ENCODE assay signal across 8 cellular contexts in the genomic region with DNA sequence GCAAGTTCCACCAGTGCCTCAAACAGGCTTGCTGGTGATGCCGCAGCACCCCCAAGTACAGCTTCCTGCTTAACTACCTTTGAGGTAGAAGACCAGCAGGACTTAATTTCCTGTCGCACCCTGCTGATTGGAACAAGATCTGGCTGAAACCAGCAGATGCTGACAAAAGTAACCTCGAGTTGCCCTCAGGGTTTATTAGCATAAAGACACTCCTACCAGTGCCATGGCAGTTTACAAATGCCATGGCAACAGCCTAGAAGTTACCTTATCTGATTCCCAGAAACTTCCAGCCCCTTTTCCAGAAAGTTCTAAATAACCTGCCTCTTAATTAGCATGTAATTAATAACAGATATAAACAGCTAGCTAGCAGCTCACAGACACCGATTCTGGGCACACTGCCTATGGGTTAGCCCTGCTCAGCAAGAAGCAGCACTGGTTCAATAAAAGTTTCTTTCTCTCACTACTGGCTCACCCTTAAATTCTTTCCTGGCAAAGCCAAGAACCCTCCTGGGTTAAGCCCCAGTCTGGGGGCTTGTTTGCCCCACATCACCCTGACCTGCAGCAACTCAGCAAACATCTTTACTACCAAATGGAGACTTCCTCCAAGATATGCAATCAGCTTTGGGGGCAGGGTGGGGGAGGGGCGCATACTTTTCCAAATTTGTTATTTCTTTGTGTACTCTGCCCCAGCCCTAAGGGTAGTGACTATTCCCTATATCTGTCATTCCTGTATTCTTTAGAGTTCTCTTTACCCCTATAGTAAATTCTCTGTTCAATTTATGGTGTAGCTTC. TPM values are rescaled to one million over a fixed set of nuclear protein-coding genes. Genes with fewer than 3 reads are reported as not detected.
DNase-seq lines count a peak whose midpoint lies in the region; ATAC-seq and TF ChIP-seq lines count a peak whose summit lies in the region.

No MANE protein-coding gene starts in this region.

- ATAC-seq in GM21381 (IDR thresholded peaks at IDR 0.05; ENCODE audit: unreplicated experiment) = no peak

- H4K20me1 ChIP-seq in smooth muscle cell (ENCODE audit: low read depth) = peaks cover 89% of the 10 kb centered on the region

- no peaks in the 10 kb centered on the region for H3K4me1 ChIP-seq in smooth muscle cell (ENCODE audit: low read depth)

- no peak overlapping the region for H3K9ac ChIP-seq in smooth muscle cell (ENCODE audit: low read depth)

- H3K9me3 ChIP-seq in smooth muscle cell (replicated peaks; ENCODE audit: low read depth) = no peaks in the 10 kb centered on the region

- H3K4me3 ChIP-seq in smooth muscle cell = no peak overlapping the region

- TF ChIP-seq CTCF in smooth muscle cell (IDR thresholded peaks at IDR 0.05; ENCODE audit: borderline replicate concordance, insufficient read depth, poor library complexity, severe bottlenecking) = no peak

- H3K4me2 ChIP-seq in smooth muscle cell = no peak overlapping the region

- no peak overlapping the region for H2AFZ ChIP-seq in smooth muscle cell (ENCODE audit: low read depth)

- H3K36me3 ChIP-seq in smooth muscle cell (ENCODE audit: low read depth) = no peaks in the 10 kb centered on the region

- DNase-seq in COLO829 (ENCODE audit: low spot score) = peak; percentile 30
- peak; percentile 81 for DNase-seq in M059J (ENCODE audit: low read depth)
- DNase-seq in activated effector memory CD4-positive, alpha-beta T cell treated with Interleukin-2 at 50 U/mL for 16 hours = peak; percentile 17
- peak; percentile 23 for DNase-seq in iPS-NIHi7 (ENCODE audit: extremely low spot score)
- no peak for DNase-seq in midbrain (lab: John Stamatoyannopoulos, UW)
- DNase-seq in AG08396 (ENCODE audit: low spot score) = no peak
- DNase-seq in smooth muscle cell (lab: John Stamatoyannopoulos, UW; ENCODE audit: unreplicated experiment) = no peak

- no peak overlapping the region for H3K27ac ChIP-seq in smooth muscle cell (ENCODE audit: low read depth)

- peaks cover 5% of the 10 kb centered on the region for H3F3A ChIP-seq in smooth muscle cell (ENCODE audit: low read depth)

- H3K79me2 ChIP-seq in smooth muscle cell (ENCODE audit: low read depth) = peaks cover 80% of the 10 kb centered on the region

- H3K27me3 ChIP-seq in smooth muscle cell (ENCODE audit: low read depth) = no peaks in the 10 kb centered on the region

- WGBS in smooth muscle cell (ENCODE audit: low lambda C conversion rate) = 74% methylated on average over 5 of the region's 5 CpGs

RNA-seq across cellular contexts. Expression of gene MAP4, which starts 54.2 kb away (rescaled TPM):
- total RNA-seq in M059J (2014; rRNA removed; shearing (Covaris generic)) = 56.3 and 95.5 TPM in 2 replicates
- total RNA-seq in smooth muscle cell = 109 and 114 TPM in 2 replicates
- polyA plus RNA-seq in smooth muscle cell = 159 and 166 TPM in 2 replicates

Comparison
In these comparisons a context has a peak if more than half of its experiments do, and no peak if none do; other contexts are left out.
1. DNase-seq: peak in COLO829 (single experiment), M059J (single experiment), activated effector memory CD4-positive, alpha-beta T cell treated with Interleukin-2 at 50 U/mL for 16 hours (single experiment) and iPS-NIHi7 (single experiment); none in midbrain (single experiment), AG08396 (single experiment) and smooth muscle cell (single experiment).